Comparison of ENCODE assay signal across 14 cellular contexts in genomic region chr1:5551274-5551966, GRCh38.
DNase-seq lines count a peak whose midpoint lies in the region; ATAC-seq and TF ChIP-seq lines count a peak whose summit lies in the region.
"Had no signal": no experiment of that assay in that cellular context is flagged by ENCODE, and none has a peak within 500 bp of the region (broad histone marks: within the 10 kb centered on the region; RNA-seq: fewer than 3 reads in every experiment).

No MANE protein-coding gene starts in this region.

- TF ChIP-seq CTCF in HFF-Myc (IDR thresholded peaks at IDR 0.05; ENCODE audit: low read depth, low read length, missing control alignments) (no peak), epithelial cell of esophagus (IDR thresholded peaks at IDR 0.05; ENCODE audit: insufficient read depth, low read depth, low read length, missing control alignments) (no peak)

- no peaks in the 10 kb centered on the region for H3K36me3 ChIP-seq in BLaER1
- H3K36me3 ChIP-seq: gastroesophageal sphincter, neutrophil had no signal

- H3K4me3 ChIP-seq in BLaER1 (no peak overlapping the region), HFF-Myc (replicated peaks; ENCODE audit: low read depth, low read length) (no peak overlapping the region), epithelial cell of esophagus (ENCODE audit: low read length) (no peak overlapping the region)
- H3K4me3 ChIP-seq: gastroesophageal sphincter had no signal

- H3K4me1 ChIP-seq in BLaER1, result peaks cover 9% of the 10 kb centered on the region
- H3K4me1 ChIP-seq: gastroesophageal sphincter had no signal

- peak overlapping the region; percentile 25; the same call in 1 of the 2 replicates for H3K4me2 ChIP-seq in BLaER1

- H4K20me1 ChIP-seq in BLaER1, result no peaks in the 10 kb centered on the region

- no peak overlapping the region for H3K27ac ChIP-seq in BLaER1
- H3K27ac ChIP-seq: gastroesophageal sphincter, neutrophil had no signal

- DNase-seq in HFF-Myc (ENCODE audit: extremely low read depth, low read depth) (peak; percentile 7), NCI-H345 (lab: John Stamatoyannopoulos, UW) (peak; percentile 99), epithelial cell of esophagus (ENCODE audit: low read depth) (peak; percentile 27)
- no peak for DNase-seq in stimulated activated naive CD8-positive, alpha-beta T cell treated with anti-CD3 and anti-CD28 coated beads, Interleukin-15, Interleukin-2, amounts not matched to agents 100 U/mL and 50 U/mL, for 24 hours
- DNase-seq in stimulated activated CD4-positive, alpha-beta T cell treated with anti-CD3 and anti-CD28 coated beads, Interleukin-4, amount 100 ng/mL, for 24 hours, result no peak
- DNase-seq: activated CD4-positive, alpha-beta memory T cell treated with anti-CD3 and anti-CD28 coated beads, Interleukin-2, amount 10 ng/mL, durations not matched to agents 7 days and 5 days; activated naive CD8-positive, alpha-beta T cell treated with anti-CD3 and anti-CD28 coated beads, Interleukin-2, amount 10 ng/mL, durations not matched to agents 7 days and 5 days; dermis blood vessel endothelial cell; H7 had no signal

- ATAC-seq in stimulated activated naive CD8-positive, alpha-beta T cell treated with anti-CD3 and anti-CD28 coated beads, Interleukin-15, Interleukin-2, amounts not matched to agents 100 U/mL and 50 U/mL, for 24 hours, result no peak
- ATAC-seq in GM21390 (IDR thresholded peaks at IDR 0.05; ENCODE audit: unreplicated experiment) (no peak), GM21381 (IDR thresholded peaks at IDR 0.05; ENCODE audit: unreplicated experiment) (no peak)
- ATAC-seq: gastroesophageal sphincter had no signal

- peaks cover 8% of the 10 kb centered on the region; the same call in 1 of the 2 replicates for H3K9me3 ChIP-seq in BLaER1
- H3K9me3 ChIP-seq: gastroesophageal sphincter, neutrophil had no signal

- no peaks in the 10 kb centered on the region for H3K27me3 ChIP-seq in BLaER1
- H3K27me3 ChIP-seq: neutrophil had no signal

- no peak overlapping the region for H3K9ac ChIP-seq in BLaER1

Comparison
In these comparisons a context has a peak if more than half of its experiments do, and no peak if none do; other contexts are left out.
1. DNase-seq: peak in HFF-Myc (single experiment), NCI-H345 (single experiment) and epithelial cell of esophagus (single experiment); none in stimulated activated naive CD8-positive, alpha-beta T cell treated with anti-CD3 and anti-CD28 coated beads, Interleukin-15, Interleukin-2, amounts not matched to agents 100 U/mL and 50 U/mL, for 24 hours (single experiment) and stimulated activated CD4-positive, alpha-beta T cell treated with anti-CD3 and anti-CD28 coated beads, Interleukin-4, amount 100 ng/mL, for 24 hours (single experiment).